In genomic region chr17:77498875-77499698, GRCh38 we compare ENCODE assay signal across 17 cellular contexts.
DNase-seq lines count a peak whose midpoint lies in the region; ATAC-seq, FAIRE-seq and TF ChIP-seq lines count a peak whose summit lies in the region.
"Had no signal": no experiment of that assay in that cellular context is flagged by ENCODE, and none has a peak within 500 bp of the region (broad histone marks: within the 10 kb centered on the region; RNA-seq: fewer than 3 reads in every experiment).

No MANE protein-coding gene starts in this region.

- H3K27me3 Mint-ChIP-seq in activated CD4-positive, alpha-beta T cell treated with anti-CD3 and anti-CD28 coated beads, Interleukin-2, amount 10 ng/mL, durations not matched to agents 24 days and 14 days = no peaks in the 10 kb centered on the region
- H3K27me3 Mint-ChIP-seq: activated CD4-positive, alpha-beta T cell treated with anti-CD3 and anti-CD28 coated beads for 36 hours had no signal

- H3K36me3 Mint-ChIP-seq in activated CD4-positive, alpha-beta T cell treated with anti-CD3 and anti-CD28 coated beads, Interleukin-2, amount 10 ng/mL, durations not matched to agents 24 days and 14 days (ENCODE audit: low read depth) = peaks cover 32% of the 10 kb centered on the region

- TF ChIP-seq POLR2A in spleen (IDR thresholded peaks at IDR 0.05) = no peak

- ATAC-seq in HG03457 (IDR thresholded peaks at IDR 0.05; ENCODE audit: unreplicated experiment) (no peak), GM18870 (IDR thresholded peaks at IDR 0.05; ENCODE audit: unreplicated experiment) (no peak)
- ATAC-seq: activated CD4-positive, alpha-beta T cell treated with anti-CD3 and anti-CD28 coated beads for 36 hours; gastroesophageal sphincter; Panc1 had no signal

- peak overlapping the region; percentile 16 for H3K27ac Mint-ChIP-seq in activated CD4-positive, alpha-beta T cell treated with anti-CD3 and anti-CD28 coated beads, Interleukin-2, amount 10 ng/mL, durations not matched to agents 24 days and 14 days
- H3K27ac Mint-ChIP-seq: activated CD4-positive, alpha-beta T cell treated with anti-CD3 and anti-CD28 coated beads for 36 hours had no signal

- no peak for TF ChIP-seq CTCF in spleen (IDR thresholded peaks at IDR 0.05 in 8 of 11, conservative IDR thresholded peaks at IDR 0.05 in 3 of 11)

- H3K4me1 ChIP-seq in spleen = peaks cover 10 to 17% (median 14%) of the 10 kb centered on the region in 6 donors

- peak overlapping the region in 1 of 8 donors; percentile 24 for H3K27ac ChIP-seq in spleen
- H3K27ac ChIP-seq: gastroesophageal sphincter had no signal

- no peaks in the 10 kb centered on the region for H3K9me3 Mint-ChIP-seq in activated CD4-positive, alpha-beta T cell treated with anti-CD3 and anti-CD28 coated beads, Interleukin-2, amount 10 ng/mL, durations not matched to agents 24 days and 14 days
- H3K9me3 Mint-ChIP-seq: H9 had no signal

- DNase-seq in activated CD4-positive, alpha-beta T cell treated with anti-CD3 and anti-CD28 coated beads, Interleukin-2, amount 10 ng/mL, durations not matched to agents 24 days and 14 days = no peak
- DNase-seq in activated CD4-positive, alpha-beta T cell treated with anti-CD3 and anti-CD28 coated beads, Interleukin-2, amount 50 U/mL, for 48 hours = no peak
- DNase-seq in HTR-8/SVneo (ENCODE audit: insufficient read length, low spot score) = no peak
- DNase-seq in iPS-NIHi11 (ENCODE audit: low spot score) = peak; percentile 4
- peak; percentile 62 for DNase-seq in spleen
- no peak for DNase-seq in ecto neural progenitor cell (ENCODE audit: low spot score)
- DNase-seq: activated CD4-positive, alpha-beta T cell treated with anti-CD3 and anti-CD28 coated beads for 36 hours; activated gamma-delta T cell; H9; NCI-H1694 treated with DMSO at 0.1 percent for 48 hours; NCI-H526 treated with DMSO at 0.1 percent for 48 hours; stimulated activated CD4-positive, alpha-beta T cell treated with anti-CD3 and anti-CD28 coated beads, Interleukin-4, amount 100 ng/mL, for 1 hour had no signal

- FAIRE-seq in HTR-8/SVneo (lab: Jason Lieb, UNC) = peak; percentile 40
- FAIRE-seq: endothelial cell of umbilical vein had no signal

- H3K9me3 ChIP-seq in spleen = no peaks in the 10 kb centered on the region
- H3K9me3 ChIP-seq: gastroesophageal sphincter had no signal

- WGBS in spleen, 5 donors = 95 to 96% (median 96%) methylated on average over 22 to 24 of the region's 24 CpGs

- H3K4me1 Mint-ChIP-seq in activated CD4-positive, alpha-beta T cell treated with anti-CD3 and anti-CD28 coated beads, Interleukin-2, amount 10 ng/mL, durations not matched to agents 24 days and 14 days = peaks cover 10% of the 10 kb centered on the region

- no peak overlapping the region for H3K4me3 Mint-ChIP-seq in activated CD4-positive, alpha-beta T cell treated with anti-CD3 and anti-CD28 coated beads, Interleukin-2, amount 10 ng/mL, durations not matched to agents 24 days and 14 days
- H3K4me3 Mint-ChIP-seq: activated CD4-positive, alpha-beta T cell treated with anti-CD3 and anti-CD28 coated beads for 36 hours; H9 had no signal

- H3K36me3 ChIP-seq in spleen = peaks cover 0 to 84% (median 69%) of the 10 kb centered on the region in 6 donors

- H3K27me3 ChIP-seq in spleen (replicated peaks in 1 of 7) = no peaks in the 10 kb centered on the region
- H3K27me3 ChIP-seq: gastroesophageal sphincter had no signal

- H3K4me3 ChIP-seq in spleen = no peak overlapping the region
- H3K4me3 ChIP-seq: gastroesophageal sphincter had no signal

- intact Hi-C loops in activated CD4-positive, alpha-beta T cell treated with anti-CD3 and anti-CD28 coated beads, Interleukin-2, amount 10 ng/mL, durations not matched to agents 24 days and 14 days (cut with micrococcal nuclease) = no loop called here
- intact Hi-C loops in spleen (cut with DNase I; ENCODE audit: low total_unique reads) = no loop called here

Comparison
In these comparisons a context has a peak if more than half of its experiments do, and no peak if none do; other contexts are left out.
1. DNase-seq: peak in iPS-NIHi11 (single experiment) and spleen (single experiment); none in activated CD4-positive, alpha-beta T cell treated with anti-CD3 and anti-CD28 coated beads, Interleukin-2, amount 10 ng/mL, durations not matched to agents 24 days and 14 days (single experiment), activated CD4-positive, alpha-beta T cell treated with anti-CD3 and anti-CD28 coated beads, Interleukin-2, amount 50 U/mL, for 48 hours (0 of 2), HTR-8/SVneo (single experiment) and ecto neural progenitor cell (single experiment).